Comparison of ENCODE assay signal across 18 cellular contexts in the genomic region with DNA sequence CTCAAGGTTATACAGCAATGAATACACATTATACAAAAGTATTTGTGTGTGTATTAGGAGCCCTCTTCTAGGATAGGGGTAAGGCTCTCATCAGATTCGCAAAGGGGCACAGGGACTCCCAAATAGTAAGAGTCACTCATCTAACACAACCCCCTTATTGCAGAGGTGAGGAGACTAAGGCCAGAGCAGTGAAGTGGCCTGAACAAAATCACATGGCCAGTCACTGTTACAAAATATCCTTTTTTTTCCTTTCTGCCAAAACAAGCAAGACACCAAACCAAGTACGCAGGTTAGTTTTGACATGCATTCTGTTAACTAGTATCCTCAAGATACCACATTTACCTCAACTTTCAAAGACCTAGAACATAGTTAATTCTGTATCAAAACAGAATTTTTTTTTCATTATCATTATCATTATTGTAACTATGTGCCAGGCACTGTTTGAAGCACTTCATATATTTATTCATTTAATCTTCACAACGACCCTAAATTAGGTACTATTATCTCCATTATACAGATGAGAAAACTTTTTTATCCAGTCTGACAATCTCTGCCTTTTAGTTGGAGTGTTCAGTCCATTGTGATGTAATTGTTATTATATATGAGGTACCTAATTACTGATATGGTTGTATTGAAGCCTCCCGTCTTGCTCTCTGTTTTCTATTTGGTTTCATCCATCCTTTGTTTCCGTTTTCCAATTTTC. TPM values are rescaled to one million over a fixed set of nuclear protein-coding genes. Genes with fewer than 3 reads are reported as not detected.
DNase-seq lines count a peak whose midpoint lies in the region; ATAC-seq and TF ChIP-seq lines count a peak whose summit lies in the region.
"Had no signal": no experiment of that assay in that cellular context is flagged by ENCODE, and none has a peak within 500 bp of the region (broad histone marks: within the 10 kb centered on the region; RNA-seq: fewer than 3 reads in every experiment).

No MANE protein-coding gene starts in this region.

- H3K9me3 ChIP-seq in HEK293 (ENCODE audit: control insufficient read depth, insufficient read depth, low read depth, low read length) (no peaks in the 10 kb centered on the region), colonic mucosa (no peaks in the 10 kb centered on the region), subcutaneous abdominal adipose tissue (ENCODE audit: control insufficient read depth in 5 of 5, low read length in 5 of 5) (no peaks in the 10 kb centered on the region)
- H3K9me3 ChIP-seq: HAP-1 had no signal

- no peak overlapping the region for H3K27ac ChIP-seq in HEK293 (ENCODE audit: extremely low read depth, low read depth, low read length)
- peak overlapping the region; percentile 48 for H3K27ac ChIP-seq in colonic mucosa
- peak overlapping the region; percentile 48 for H3K27ac ChIP-seq in subcutaneous abdominal adipose tissue (ENCODE audit: low read depth, low read length)
- H3K27ac ChIP-seq in RWPE1, result no peak overlapping the region
- H3K27ac ChIP-seq: C4-2B, GM23248 had no signal

- H3K4me3 ChIP-seq in HEK293 (ENCODE audit: low read depth, low read length) (no peak overlapping the region), colonic mucosa (no peak overlapping the region), subcutaneous abdominal adipose tissue (ENCODE audit: low read depth in 1 of 5, low read length in 5 of 5) (no peak overlapping the region)
- H3K4me3 ChIP-seq: GM12878, GM23248, HAP-1 had no signal

- intact Hi-C loops in colonic mucosa (cut with DNase I), result no loop called here

- H3K4me1 ChIP-seq in HEK293 (ENCODE audit: control insufficient read depth, insufficient read depth, low read length), result no peaks in the 10 kb centered on the region
- no peaks in the 10 kb centered on the region for H3K4me1 ChIP-seq in colonic mucosa
- peaks cover 0 to 37% (median 22%) of the 10 kb centered on the region in 5 donors for H3K4me1 ChIP-seq in subcutaneous abdominal adipose tissue (ENCODE audit: control insufficient read depth in 5 of 5, insufficient read depth in 5 of 5, low read length in 5 of 5)
- H3K4me1 ChIP-seq: HAP-1 had no signal

- CTCF ChIA-PET in HEK293 (lab: Yijun Ruan, JAX), result no interaction called here
- CTCF ChIA-PET in RWPE1 (lab: Yijun Ruan, JAX), result no interaction called here

- ATAC-seq in left lobe of liver, result peak; percentile 61
- ATAC-seq in GM21717 (IDR thresholded peaks at IDR 0.05; ENCODE audit: unreplicated experiment), result no peak
- ATAC-seq: CD8-positive, alpha-beta T cell; GM12878 had no signal

- no peaks in the 10 kb centered on the region for H3K27me3 ChIP-seq in colonic mucosa
- H3K27me3 ChIP-seq in subcutaneous abdominal adipose tissue (ENCODE audit: control insufficient read depth in 5 of 5, insufficient read depth in 4 of 5, low read length in 5 of 5), result no peaks in the 10 kb centered on the region

- DNase-seq in colonic mucosa (no peak), left lobe of liver (ENCODE audit: low spot score) (no peak), RWPE1 (ENCODE audit: low spot score) (no peak), CD1c-positive myeloid dendritic cell (ENCODE audit: extremely low spot score) (no peak), NCI-H69 (lab: John Stamatoyannopoulos, UW) (no peak)
- DNase-seq: AML-193; Calu3; CD8-positive, alpha-beta T cell; DMS79 treated with DMSO at 0.1 percent for 48 hours; GF-D8; GM23248; KG1 had no signal

- H3K36me3 ChIP-seq in HEK293 (ENCODE audit: control insufficient read depth in 2 of 2, insufficient read depth in 1 of 2, low read length in 2 of 2), result peaks cover 24 to 43% of the 10 kb centered on the region in 2 experiments
- H3K36me3 ChIP-seq in colonic mucosa, result no peaks in the 10 kb centered on the region
- H3K36me3 ChIP-seq in subcutaneous abdominal adipose tissue (ENCODE audit: control insufficient read depth in 5 of 5, insufficient read depth in 5 of 5, low read length in 5 of 5), result peaks cover 36 to 65% (median 48%) of the 10 kb centered on the region in 5 donors

- H3K9ac ChIP-seq in colonic mucosa (ENCODE audit: low read depth in 2 of 2, low read length in 2 of 2) (no peak overlapping the region), subcutaneous abdominal adipose tissue (ENCODE audit: low read length in 5 of 5) (no peak overlapping the region)
- H3K9ac ChIP-seq: GM23248 had no signal

- POLR2A ChIA-PET in HEK293 (lab: Yijun Ruan, JAX) (no interaction called here), RWPE1 (lab: Yijun Ruan, JAX; ENCODE audit: low non-redundant PET) (no interaction called here)

- no peak for TF ChIP-seq CTCF in HEK293 (tag by site-specific recombination; IDR thresholded peaks at IDR 0.05)
- no peak for TF ChIP-seq CTCF in colonic mucosa (IDR thresholded peaks at IDR 0.05)
- no peak for TF ChIP-seq CTCF in RWPE1 (conservative IDR thresholded peaks at IDR 0.05; ENCODE audit: low read depth)

TF ChIP-seq in HEK293, 187 proteins besides CTCF, POLR2A, EP300 and RAD21:
- no peak for TF ChIP-seq ZNF558 (tag by site-specific recombination; IDR thresholded peaks at IDR 0.05)
- TF ChIP-seq, protein P1, sequence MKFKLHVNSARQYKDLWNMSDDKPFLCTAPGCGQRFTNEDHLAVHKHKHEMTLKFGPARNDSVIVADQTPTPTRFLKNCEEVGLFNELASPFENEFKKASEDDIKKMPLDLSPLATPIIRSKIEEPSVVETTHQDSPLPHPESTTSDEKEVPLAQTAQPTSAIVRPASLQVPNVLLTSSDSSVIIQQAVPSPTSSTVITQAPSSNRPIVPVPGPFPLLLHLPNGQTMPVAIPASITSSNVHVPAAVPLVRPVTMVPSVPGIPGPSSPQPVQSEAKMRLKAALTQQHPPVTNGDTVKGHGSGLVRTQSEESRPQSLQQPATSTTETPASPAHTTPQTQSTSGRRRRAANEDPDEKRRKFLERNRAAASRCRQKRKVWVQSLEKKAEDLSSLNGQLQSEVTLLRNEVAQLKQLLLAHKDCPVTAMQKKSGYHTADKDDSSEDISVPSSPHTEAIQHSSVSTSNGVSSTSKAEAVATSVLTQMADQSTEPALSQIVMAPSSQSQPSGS (tag by site-specific recombination; IDR thresholded peaks at IDR 0.05; ENCODE audit: low read depth), result no peak
- TF ChIP-seq ZNF776 (tag by site-specific recombination; IDR thresholded peaks at IDR 0.05; ENCODE audit: borderline replicate concordance), result no peak
- TF ChIP-seq ZNF664 (tag by site-specific recombination; IDR thresholded peaks at IDR 0.05), result peak; percentile 57; the same call in 1 of the 2 replicates
- TF ChIP-seq MEIS1 (CRISPR knock-in tag; IDR thresholded peaks at IDR 0.05; ENCODE audit: borderline replicate concordance), result no peak
- no peak for TF ChIP-seq ZFP37 (tag by site-specific recombination; IDR thresholded peaks at IDR 0.05)
TF ChIP-seq in HEK293: peak in this region for 1.

RNA-seq across cellular contexts. Expression of a gene that starts 25.7 kb away (rescaled TPM):
- total RNA-seq in colonic mucosa (10 to 100 TPM; 17.3 to 20.0 TPM), left lobe of liver (4.3 TPM)

Comparison
In these comparisons a context has a peak if more than half of its experiments do, and no peak if none do; other contexts are left out.
1. H3K27ac ChIP-seq: peak in colonic mucosa (single experiment) and subcutaneous abdominal adipose tissue (single experiment); none in HEK293 (single experiment) and RWPE1 (single experiment).